Comparison of ENCODE assay signal across 20 cellular contexts in the genomic region with DNA sequence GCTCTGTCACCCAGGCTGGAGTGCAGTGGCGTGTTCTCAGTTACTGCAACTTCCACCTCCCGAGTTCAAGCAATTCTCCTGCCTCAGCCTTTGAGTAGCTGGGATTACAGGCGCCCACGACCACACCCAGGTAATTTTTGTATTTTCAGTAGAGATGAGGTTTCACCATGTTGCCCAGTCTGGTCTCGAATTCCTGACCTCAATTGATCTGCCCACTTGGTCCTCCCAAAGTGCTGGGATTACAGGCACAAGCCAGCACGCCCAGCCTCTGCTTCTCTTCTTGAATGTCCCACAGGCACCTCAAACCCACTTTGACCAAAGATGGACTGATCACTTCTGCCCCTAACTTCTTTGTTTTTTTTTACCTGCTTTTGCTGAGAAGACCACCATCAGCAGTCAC. TPM values are rescaled to one million over a fixed set of nuclear protein-coding genes. Genes with fewer than 3 reads are reported as not detected.
A peak's percentile ranks its signal among the peaks of the same experiment; 100 is the strongest.
DNase-seq lines count a peak whose midpoint lies in the region; ATAC-seq and TF ChIP-seq lines count a peak whose summit lies in the region.
"Had no signal": no experiment of that assay in that cellular context is flagged by ENCODE, and none has a peak within 500 bp of the region (broad histone marks: within the 10 kb centered on the region; RNA-seq: fewer than 3 reads in every experiment).

No MANE protein-coding gene starts in this region.

- intact Hi-C loops in dendritic cell treated with granulocyte-macrophage colony-stimulating factor and Interleukin-4, amounts not matched to agents 40 ng/mL and 50 ng/mL, for 4 days (cut with micrococcal nuclease) = no loop called here
- intact Hi-C loops in aorta (cut with DNase I) = no loop called here

- WGBS in thymus = 43% methylated on average over 6 of the region's 6 CpGs
- 76 to 79% methylated on average over 6 of the region's 6 CpGs for WGBS in aorta, 2 donors

- peaks cover 5% of the 10 kb centered on the region for H3K9me3 Mint-ChIP-seq in activated CD4-positive, alpha-beta T cell treated with anti-CD3 and anti-CD28 coated beads, Interleukin-2, amount 10 ng/mL, durations not matched to agents 7 days and 5 days
- no peaks in the 10 kb centered on the region for H3K9me3 Mint-ChIP-seq in dendritic cell treated with granulocyte-macrophage colony-stimulating factor and Interleukin-4, amounts not matched to agents 40 ng/mL and 50 ng/mL, for 4 days
- H3K9me3 Mint-ChIP-seq: CD8-positive, alpha-beta T cell had no signal

- no peaks in the 10 kb centered on the region for H3K79me2 ChIP-seq in Loucy (ENCODE audit: insufficient read depth, low read length)

- H3K9me3 ChIP-seq in Loucy (ENCODE audit: insufficient read depth, low read depth, low read length) = no peaks in the 10 kb centered on the region
- H3K9me3 ChIP-seq in thymus (ENCODE audit: control insufficient read depth) = no peaks in the 10 kb centered on the region
- H3K9me3 ChIP-seq in aorta (ENCODE audit: control insufficient read depth, low read length) = no peaks in the 10 kb centered on the region
- H3K9me3 ChIP-seq: A549, HAP-1 had no signal

- CTCF ChIA-PET in activated CD4-positive, alpha-beta T cell treated with anti-CD3 and anti-CD28 coated beads, Interleukin-2, amount 10 ng/mL, durations not matched to agents 7 days and 5 days (lab: Charles Lee) = interaction anchor here (0.6 to 3.0 kb wide), 5 partner anchors 17 to 473 kb away, joined by 3 to 11 read pairs (median 3); no protein-coding TSS in a partner anchor

- H3K4me2 ChIP-seq in Loucy (ENCODE audit: low read depth, low read length, poor library complexity, severe bottlenecking) = peak overlapping the region; percentile 35
- H3K4me2 ChIP-seq: A549 had no signal

- peaks cover 7% of the 10 kb centered on the region for H3K36me3 Mint-ChIP-seq in activated CD4-positive, alpha-beta T cell treated with anti-CD3 and anti-CD28 coated beads, Interleukin-2, amount 10 ng/mL, durations not matched to agents 7 days and 5 days (ENCODE audit: low read depth)
- H3K36me3 Mint-ChIP-seq in dendritic cell treated with granulocyte-macrophage colony-stimulating factor and Interleukin-4, amounts not matched to agents 40 ng/mL and 50 ng/mL, for 4 days (ENCODE audit: low read depth) = no peaks in the 10 kb centered on the region
- H3K36me3 Mint-ChIP-seq: IgD-negative memory B cell had no signal

- peak overlapping the region; percentile 6 for H3K27ac Mint-ChIP-seq in activated CD4-positive, alpha-beta T cell treated with anti-CD3 and anti-CD28 coated beads, Interleukin-2, amount 10 ng/mL, durations not matched to agents 7 days and 5 days
- peak overlapping the region; percentile 49 for H3K27ac Mint-ChIP-seq in dendritic cell treated with granulocyte-macrophage colony-stimulating factor and Interleukin-4, amounts not matched to agents 40 ng/mL and 50 ng/mL, for 4 days
- H3K27ac Mint-ChIP-seq: CD8-positive, alpha-beta T cell; IgD-negative memory B cell had no signal

- no peaks in the 10 kb centered on the region for H4K20me1 ChIP-seq in Loucy (ENCODE audit: insufficient read depth, low read length, poor library complexity, severe bottlenecking)

- H3K4me3 ChIP-seq in Loucy (ENCODE audit: low read length, poor library complexity, severe bottlenecking) (no peak overlapping the region), thymus (ENCODE audit: low read length) (peak overlapping the region; percentile 52), aorta (ENCODE audit: low read length in 2 of 2) (no peak overlapping the region)
- H3K4me3 ChIP-seq: A549, HAP-1 had no signal

- POLR2A ChIA-PET in activated CD4-positive, alpha-beta T cell treated with anti-CD3 and anti-CD28 coated beads, Interleukin-2, amount 10 ng/mL, durations not matched to agents 7 days and 5 days (lab: Charles Lee) = no interaction called here

- no peak overlapping the region for H3K4me3 Mint-ChIP-seq in activated CD4-positive, alpha-beta T cell treated with anti-CD3 and anti-CD28 coated beads, Interleukin-2, amount 10 ng/mL, durations not matched to agents 7 days and 5 days
- H3K4me3 Mint-ChIP-seq in dendritic cell treated with granulocyte-macrophage colony-stimulating factor and Interleukin-4, amounts not matched to agents 40 ng/mL and 50 ng/mL, for 4 days = no peak overlapping the region
- H3K4me3 Mint-ChIP-seq: CD8-positive, alpha-beta T cell; IgD-negative memory B cell had no signal

- H3K4me1 ChIP-seq in Loucy (ENCODE audit: insufficient read depth, low read length, poor library complexity, severe bottlenecking) (peaks cover 87% of the 10 kb centered on the region), thymus (ENCODE audit: control insufficient read depth, insufficient read depth, low read length) (peaks cover 31% of the 10 kb centered on the region), aorta (ENCODE audit: control insufficient read depth in 1 of 2, insufficient read depth in 2 of 2, low read length in 2 of 2) (no peaks in the 10 kb centered on the region)
- H3K4me1 ChIP-seq: A549, HAP-1 had no signal

- no peak for ATAC-seq in aorta (ENCODE audit: low FRiP score)
- ATAC-seq: A549; CD8-positive, alpha-beta T cell; HepG2 had no signal

- peaks cover 25% of the 10 kb centered on the region for H3K27me3 Mint-ChIP-seq in activated CD4-positive, alpha-beta T cell treated with anti-CD3 and anti-CD28 coated beads, Interleukin-2, amount 10 ng/mL, durations not matched to agents 7 days and 5 days
- H3K27me3 Mint-ChIP-seq in dendritic cell treated with granulocyte-macrophage colony-stimulating factor and Interleukin-4, amounts not matched to agents 40 ng/mL and 50 ng/mL, for 4 days = peaks cover 28% of the 10 kb centered on the region

- H3K9me2 ChIP-seq in Loucy (replicated peaks; ENCODE audit: low read depth, low read length) = no peaks in the 10 kb centered on the region

- DNase-seq in activated CD4-positive, alpha-beta T cell treated with anti-CD3 and anti-CD28 coated beads, Interleukin-2, amount 10 ng/mL, durations not matched to agents 7 days and 5 days = no peak
- no peak for DNase-seq in activated CD4-positive, alpha-beta T cell treated with anti-CD3 and anti-CD28 coated beads, Interleukin-2, amount 50 U/mL, for 4 hours
- DNase-seq in GOT3 (lab: John Stamatoyannopoulos, UW) = no peak
- DNase-seq in aorta = no peak
- DNase-seq in cortex of kidney (lab: John Stamatoyannopoulos, UW) = no peak
- DNase-seq: Calu3; CD8-positive, alpha-beta T cell; DMS79 treated with DMSO at 0.1 percent for 48 hours; EL had no signal

- no peak overlapping the region for H2AFZ ChIP-seq in Loucy (ENCODE audit: low read length)

- no peaks in the 10 kb centered on the region for H3K27me3 ChIP-seq in Loucy (ENCODE audit: insufficient read depth, low read length, poor library complexity, severe bottlenecking)
- no peaks in the 10 kb centered on the region for H3K27me3 ChIP-seq in thymus (ENCODE audit: control insufficient read depth, insufficient read depth)
- H3K27me3 ChIP-seq in aorta (ENCODE audit: control insufficient read depth in 1 of 2, insufficient read depth in 2 of 2, low read length in 1 of 2) = no peaks in the 10 kb centered on the region

- H3K9ac ChIP-seq in Loucy (ENCODE audit: low read depth, low read length, poor library complexity, severe bottlenecking) = peak overlapping the region; percentile 59

- H3K27ac ChIP-seq in thymus (ENCODE audit: low read depth) (peak overlapping the region; percentile 92), aorta (ENCODE audit: low read depth in 1 of 2, low read length in 2 of 2) (no peak overlapping the region)
- H3K27ac ChIP-seq: 22Rv1, A549 had no signal

- H3K4me1 Mint-ChIP-seq in activated CD4-positive, alpha-beta T cell treated with anti-CD3 and anti-CD28 coated beads, Interleukin-2, amount 10 ng/mL, durations not matched to agents 7 days and 5 days = peaks cover 49% of the 10 kb centered on the region
- H3K4me1 Mint-ChIP-seq in dendritic cell treated with granulocyte-macrophage colony-stimulating factor and Interleukin-4, amounts not matched to agents 40 ng/mL and 50 ng/mL, for 4 days (ENCODE audit: low read depth) = peaks cover 60% of the 10 kb centered on the region

- H3K36me3 ChIP-seq in Loucy (ENCODE audit: insufficient read depth, low read length) (peaks cover 5% of the 10 kb centered on the region; the same call in 1 of the 2 replicates), thymus (ENCODE audit: control insufficient read depth, insufficient read depth) (no peaks in the 10 kb centered on the region), aorta (ENCODE audit: control insufficient read depth in 1 of 2, insufficient read depth in 2 of 2, low read length in 1 of 2) (no peaks in the 10 kb centered on the region)

- H3F3A ChIP-seq in Loucy (ENCODE audit: low read depth) = peaks cover 15% of the 10 kb centered on the region

- no peak for TF ChIP-seq CTCF in Loucy (conservative IDR thresholded peaks at IDR 0.05; ENCODE audit: low read length)

RNA-seq across cellular contexts. Expression of a gene that starts 4.6 kb away (rescaled TPM):
- under 1 TPM in 1 of 2 experiments, not detected in 1; 0.15 TPM for total RNA-seq in activated CD4-positive, alpha-beta T cell treated with anti-CD3 and anti-CD28 coated beads, Interleukin-2, amount 10 ng/mL, durations not matched to agents 7 days and 5 days
- 6.3 TPM for polyA plus RNA-seq in thymus
- total RNA-seq in aorta = under 1 TPM in 1 of 2 donors, not detected in 1; 0.54 TPM
- polyA plus RNA-seq in aorta = not detected
- total RNA-seq: Calu3; CD8-positive, alpha-beta T cell; G401; H4; HepG2 had no signal
- polyA plus RNA-seq: A549, BJ, HepG2, IgD-negative memory B cell had no signal

RNA-seq across cellular contexts. Expression of a gene that starts 19.1 kb away (rescaled TPM):
- 1 to 10 TPM; 6.0 to 6.3 TPM for total RNA-seq in activated CD4-positive, alpha-beta T cell treated with anti-CD3 and anti-CD28 coated beads, Interleukin-2, amount 10 ng/mL, durations not matched to agents 7 days and 5 days
- polyA plus RNA-seq in thymus (66.4 TPM), aorta (1 to 10 TPM; 1.7 to 2.5 TPM)
- 10 to 100 TPM in 1 of 2 donors, 1 to 10 TPM in 1; 7.2 to 39.1 TPM for total RNA-seq in aorta
- total RNA-seq: HepG2 had no signal
- polyA plus RNA-seq: HepG2, IgD-negative memory B cell had no signal

RNA-seq across cellular contexts. Expression of a gene that starts 26.9 kb away (rescaled TPM):
- 10 to 100 TPM; 14.8 to 18.3 TPM for total RNA-seq in activated CD4-positive, alpha-beta T cell treated with anti-CD3 and anti-CD28 coated beads, Interleukin-2, amount 10 ng/mL, durations not matched to agents 7 days and 5 days
- 11.7 TPM for polyA plus RNA-seq in thymus
- 10 to 100 TPM; 29.6 to 31.6 TPM for total RNA-seq in aorta
- 10 to 100 TPM in 1 of 2 donors, 1 to 10 TPM in 1; 1.9 to 50.6 TPM for polyA plus RNA-seq in aorta

RNA-seq across cellular contexts. Expression of a gene that starts 29.5 kb away (rescaled TPM):
- 1,000 to 10,000 TPM; 1,832 to 1,924 TPM for total RNA-seq in activated CD4-positive, alpha-beta T cell treated with anti-CD3 and anti-CD28 coated beads, Interleukin-2, amount 10 ng/mL, durations not matched to agents 7 days and 5 days
- polyA plus RNA-seq in thymus = 3,788 TPM
- 1,000 to 10,000 TPM; 1,206 to 1,264 TPM for total RNA-seq in aorta
- 1,000 to 10,000 TPM; 2,950 to 3,759 TPM for polyA plus RNA-seq in aorta

RNA-seq across cellular contexts. Expression of a gene that starts 55.2 kb away (rescaled TPM):
- total RNA-seq in activated CD4-positive, alpha-beta T cell treated with anti-CD3 and anti-CD28 coated beads, Interleukin-2, amount 10 ng/mL, durations not matched to agents 7 days and 5 days = not detected
- 1.6 TPM for polyA plus RNA-seq in thymus
- 10 to 100 TPM; 29.2 to 53.3 TPM for total RNA-seq in aorta
- polyA plus RNA-seq in aorta = 1 to 10 TPM; 2.0 to 4.7 TPM
- total RNA-seq: Calu3, HepG2 had no signal
- polyA plus RNA-seq: BJ, HepG2, IgD-negative memory B cell had no signal
